8 cellular contexts compared by ENCODE assay signal in genomic region chr15:34437687-34438086, GRCh38. TPM values are rescaled to one million over a fixed set of nuclear protein-coding genes. Genes with fewer than 3 reads are reported as not detected.
DNase-seq lines count a peak whose midpoint lies in the region; ATAC-seq, FAIRE-seq and TF ChIP-seq lines count a peak whose summit lies in the region.

TSS of gene GOLGA8A (minus strand) at chr15:34437808. CDS start at chr15:34389691, 48,117 bp downstream.

- ATAC-seq in A549 (no peak), GM18909 (IDR thresholded peaks at IDR 0.05; ENCODE audit: poor library complexity, unreplicated experiment) (peak; percentile 73), HG03442 (IDR thresholded peaks at IDR 0.05; ENCODE audit: unreplicated experiment) (peak; percentile 75), natural killer cell (peak; percentile 67 to 82 (median 79))

- H3K4me1 ChIP-seq in A549 (no peaks in the 10 kb centered on the region), NT2/D1 (ENCODE audit: insufficient read depth, insufficient read length) (no peaks in the 10 kb centered on the region), fibroblast of lung (ENCODE audit: control insufficient read depth, extremely low read depth, insufficient read depth, low read length) (peaks cover 2% of the 10 kb centered on the region)

- no peak for TF ChIP-seq POLR2A in A549 (IDR thresholded peaks at IDR 0.05; ENCODE audit: low read length)

- no peak for TF ChIP-seq RAD21 in A549 (conservative IDR thresholded peaks at IDR 0.05 in 1 of 2, IDR thresholded peaks at IDR 0.05 in 1 of 2)

- POLR2A ChIA-PET in A549 (lab: Yijun Ruan, JAX), result interaction anchor here (1.1 kb wide), 1 partner anchor 146 kb away, joined by 7 read pairs; the partner anchor contains the start of gene GOLGA8B

- H3K27me3 Mint-ChIP-seq in natural killer cell (ENCODE audit: low read depth in 2 of 2), result peaks cover 0 to 3% of the 10 kb centered on the region in 2 donors

- H3K36me3 Mint-ChIP-seq in natural killer cell, result no peaks in the 10 kb centered on the region

- intact Hi-C loops in natural killer cell (cut with micrococcal nuclease), result no loop called here

- H3K4me3 ChIP-seq in A549, result peak within 1 kb of the TSS; percentile 46
- H3K4me3 ChIP-seq in NT2/D1 (ENCODE audit: insufficient read length, low read depth), result peak within 1 kb of the TSS; percentile 51
- H3K4me3 ChIP-seq in fibroblast of lung (replicated peaks in 1 of 4; ENCODE audit: control extremely low read depth in 1 of 4, insufficient read depth in 1 of 4, low read depth in 3 of 4, low read length in 4 of 4), result peak within 1 kb of the TSS; percentile 50 to 68 (median 67)

- H4K20me1 ChIP-seq in fibroblast of lung (ENCODE audit: control insufficient read depth, extremely low read depth, insufficient read depth, low read length), result no peaks in the 10 kb centered on the region

- H3K36me3 ChIP-seq in NT2/D1 (ENCODE audit: insufficient read depth, insufficient read length, low read length), result peaks cover 14% of the 10 kb centered on the region
- peaks cover 2% of the 10 kb centered on the region for H3K36me3 ChIP-seq in fibroblast of lung (ENCODE audit: control insufficient read depth, insufficient read depth, low read length)

- DNase-seq in A549 (ENCODE audit: low read depth in 1 of 2, low spot score in 1 of 2) (no peak), NT2/D1 (ENCODE audit: low read depth, low spot score) (peak; percentile 43), fibroblast of lung (ENCODE audit: low read depth in 2 of 2) (peak; percentile 67 to 80), natural killer cell (peak; percentile 67)
- DNase-seq in activated T-cell treated with anti-CD3 and anti-CD28 coated beads, Interleukin-2, amount 50 U/mL, for 48 hours, result peak; percentile 86 to 88
- peak; percentile 58 to 80 (median 71) for DNase-seq in stimulated activated naive CD4-positive, alpha-beta T cell (lab: John Stamatoyannopoulos, UW)

- CTCF ChIA-PET in A549 (lab: Yijun Ruan, JAX), result no interaction called here

- no peak for TF ChIP-seq CTCF in A549 (IDR thresholded peaks at IDR 0.05)
- no peak for TF ChIP-seq CTCF in fibroblast of lung (conservative IDR thresholded peaks at IDR 0.05 in 1 of 2, IDR thresholded peaks at IDR 0.05 in 1 of 2; ENCODE audit: low read depth in 1 of 2, low read length in 2 of 2)
- no peak for TF ChIP-seq CTCF in natural killer cell (IDR thresholded peaks at IDR 0.05)

- H3K4me2 ChIP-seq in A549 (peak within 1 kb of the TSS; percentile 70), fibroblast of lung (ENCODE audit: extremely low read depth, insufficient read depth, low read length) (peak within 1 kb of the TSS; percentile 69)

- peak within 1 kb of the TSS; percentile 82 to 91 for H3K27ac Mint-ChIP-seq in natural killer cell

- H3K9me3 ChIP-seq in A549 (no peaks in the 10 kb centered on the region), NT2/D1 (ENCODE audit: insufficient read depth, low read length) (no peaks in the 10 kb centered on the region), fibroblast of lung (ENCODE audit: control insufficient read depth, insufficient read depth, low read depth, low read length) (no peaks in the 10 kb centered on the region)

- peak within 1 kb of the TSS; percentile 97 for H3K4me3 Mint-ChIP-seq in natural killer cell

- H3K9me3 Mint-ChIP-seq in natural killer cell, result no peaks in the 10 kb centered on the region

- H3K27ac ChIP-seq in A549, result peak within 1 kb of the TSS in 1 of 2 experiments; percentile 75; a peak in 3 of 6 replicates
- no peak within 1 kb of the TSS for H3K27ac ChIP-seq in fibroblast of lung (ENCODE audit: insufficient read depth, low read length)

- TF ChIP-seq EP300 in A549 (IDR thresholded peaks at IDR 0.05), result no peak

- no peak for FAIRE-seq in A549 (lab: Jason Lieb, UNC)

- WGBS in A549 (ENCODE audit: missing lambda C conversion rate), result 90% methylated on average over 33 of the region's 33 CpGs

- peaks cover 5% of the 10 kb centered on the region for H3K79me2 ChIP-seq in fibroblast of lung (ENCODE audit: control insufficient read depth, insufficient read depth, low read length)

- H3K9ac ChIP-seq in NT2/D1 (ENCODE audit: insufficient read length, low read depth) (peak within 1 kb of the TSS; percentile 76), fibroblast of lung (ENCODE audit: insufficient read depth, low read length) (peak within 1 kb of the TSS; percentile 40)

- peaks cover 18 to 20% of the 10 kb centered on the region in 2 donors for H3K4me1 Mint-ChIP-seq in natural killer cell

- no peak within 1 kb of the TSS for H2AFZ ChIP-seq in fibroblast of lung (ENCODE audit: low read length)

- H3K27me3 ChIP-seq in NT2/D1 (ENCODE audit: insufficient read depth, insufficient read length) (no peaks in the 10 kb centered on the region), fibroblast of lung (ENCODE audit: control insufficient read depth, insufficient read depth, low read length) (no peaks in the 10 kb centered on the region)

TF ChIP-seq in A549, 52 proteins besides CTCF, POLR2A, EP300 and RAD21 (continues in another document):
- TF ChIP-seq FOSL2 (IDR thresholded peaks at IDR 0.05) (no peak), FOSL2 (CRISPR knock-in tag; IDR thresholded peaks at IDR 0.05) (no peak), SMC3 (IDR thresholded peaks at IDR 0.05) (no peak), MAZ (IDR thresholded peaks at IDR 0.05; ENCODE audit: borderline replicate concordance, low read depth, low read length) (no peak), TP53 (CRISPR knock-in tag; IDR thresholded peaks at IDR 0.05) (no peak), ESRRA (IDR thresholded peaks at IDR 0.05; ENCODE audit: borderline replicate concordance, low read length) (no peak), POLR2AphosphoS2 (conservative IDR thresholded peaks at IDR 0.05; ENCODE audit: low read length) (no peak), HES2 (IDR thresholded peaks at IDR 0.05) (no peak), CHD2 (IDR thresholded peaks at IDR 0.05; ENCODE audit: low read length, partially characterized antibody) (no peak), FOXS1 (CRISPR knock-in tag; IDR thresholded peaks at IDR 0.05) (no peak), NR3C1 (IDR thresholded peaks at IDR 0.05) (no peak), ZFP36 (IDR thresholded peaks at IDR 0.05; ENCODE audit: borderline replicate concordance, partially characterized antibody) (no peak), GATA3 (IDR thresholded peaks at IDR 0.05; ENCODE audit: borderline replicate concordance) (no peak), HDAC2 (IDR thresholded peaks at IDR 0.05) (no peak), USF2 (IDR thresholded peaks at IDR 0.05) (no peak), BHLHE40 (IDR thresholded peaks at IDR 0.05; ENCODE audit: low read depth, low read length) (no peak), ZC3H11A (IDR thresholded peaks at IDR 0.05) (no peak)
- TF ChIP-seq, protein P1, sequence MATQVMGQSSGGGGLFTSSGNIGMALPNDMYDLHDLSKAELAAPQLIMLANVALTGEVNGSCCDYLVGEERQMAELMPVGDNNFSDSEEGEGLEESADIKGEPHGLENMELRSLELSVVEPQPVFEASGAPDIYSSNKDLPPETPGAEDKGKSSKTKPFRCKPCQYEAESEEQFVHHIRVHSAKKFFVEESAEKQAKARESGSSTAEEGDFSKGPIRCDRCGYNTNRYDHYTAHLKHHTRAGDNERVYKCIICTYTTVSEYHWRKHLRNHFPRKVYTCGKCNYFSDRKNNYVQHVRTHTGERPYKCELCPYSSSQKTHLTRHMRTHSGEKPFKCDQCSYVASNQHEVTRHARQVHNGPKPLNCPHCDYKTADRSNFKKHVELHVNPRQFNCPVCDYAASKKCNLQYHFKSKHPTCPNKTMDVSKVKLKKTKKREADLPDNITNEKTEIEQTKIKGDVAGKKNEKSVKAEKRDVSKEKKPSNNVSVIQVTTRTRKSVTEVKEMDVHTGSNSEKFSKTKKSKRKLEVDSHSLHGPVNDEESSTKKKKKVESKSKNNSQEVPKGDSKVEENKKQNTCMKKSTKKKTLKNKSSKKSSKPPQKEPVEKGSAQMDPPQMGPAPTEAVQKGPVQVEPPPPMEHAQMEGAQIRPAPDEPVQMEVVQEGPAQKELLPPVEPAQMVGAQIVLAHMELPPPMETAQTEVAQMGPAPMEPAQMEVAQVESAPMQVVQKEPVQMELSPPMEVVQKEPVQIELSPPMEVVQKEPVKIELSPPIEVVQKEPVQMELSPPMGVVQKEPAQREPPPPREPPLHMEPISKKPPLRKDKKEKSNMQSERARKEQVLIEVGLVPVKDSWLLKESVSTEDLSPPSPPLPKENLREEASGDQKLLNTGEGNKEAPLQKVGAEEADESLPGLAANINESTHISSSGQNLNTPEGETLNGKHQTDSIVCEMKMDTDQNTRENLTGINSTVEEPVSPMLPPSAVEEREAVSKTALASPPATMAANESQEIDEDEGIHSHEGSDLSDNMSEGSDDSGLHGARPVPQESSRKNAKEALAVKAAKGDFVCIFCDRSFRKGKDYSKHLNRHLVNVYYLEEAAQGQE (IDR thresholded peaks at IDR 0.05), result no peak
- TF ChIP-seq, protein P2, sequence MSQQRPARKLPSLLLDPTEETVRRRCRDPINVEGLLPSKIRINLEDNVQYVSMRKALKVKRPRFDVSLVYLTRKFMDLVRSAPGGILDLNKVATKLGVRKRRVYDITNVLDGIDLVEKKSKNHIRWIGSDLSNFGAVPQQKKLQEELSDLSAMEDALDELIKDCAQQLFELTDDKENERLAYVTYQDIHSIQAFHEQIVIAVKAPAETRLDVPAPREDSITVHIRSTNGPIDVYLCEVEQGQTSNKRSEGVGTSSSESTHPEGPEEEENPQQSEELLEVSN (IDR thresholded peaks at IDR 0.05; ENCODE audit: borderline replicate concordance, low read depth), result no peak

RNA-seq across cellular contexts. Expression of gene GOLGA8A, which starts in this region (rescaled TPM):
- polyA plus RNA-seq in A549 (2011; rRNA removed), result 15.6 and 16.4 TPM in 2 replicates
- polyA plus RNA-seq in A549 (2012; cell fraction: cytosol; rRNA removed), result 4.5 and 4.7 TPM in 2 replicates
- 39.1 and 43.9 TPM in 2 replicates for polyA plus RNA-seq in A549 (2012; cell fraction: nucleus; rRNA removed)
- 11.7 to 13.9 TPM (median 12.6 TPM) in 3 replicates for polyA plus RNA-seq in A549 (2017; fragmentation: RNase III; extraction: RNeasy Plus Mini Kit Qiagen cat#74134 plus additional on column Dnase treatment)
- 4.5 and 4.6 TPM in 2 replicates for polyA minus RNA-seq in A549 (2011; rRNA and poly(A)+ RNA removed)
- total RNA-seq in fibroblast of lung, result 3.3 and 9.0 TPM in 2 replicates
- polyA plus RNA-seq in fibroblast of lung, result 10.6 and 18.1 TPM in 2 replicates
- 4.8 and 9.3 TPM in 2 replicates for polyA plus RNA-seq in fibroblast of lung (2012)
- not detected in 2 replicates for polyA minus RNA-seq in fibroblast of lung (ENCODE audit: low replicate concordance)
- 100 to 1,000 TPM; 174 to 265 (median 201) TPM for total RNA-seq in natural killer cell

Comparison
In these comparisons a context has a peak if more than half of its experiments do, and no peak if none do; other contexts are left out.
1. RNA of gene GOLGA8A (total RNA-seq): 174 to 265 TPM in natural killer cell; 3.3 to 9.0 TPM in fibroblast of lung; every median in the first group is over 10 times any median in the second.
2. ATAC-seq: peak in GM18909 (single experiment), HG03442 (single experiment) and natural killer cell (3 of 3); none in A549 (0 of 2).
3. DNase-seq: peak in NT2/D1 (single experiment), activated T-cell treated with anti-CD3 and anti-CD28 coated beads, Interleukin-2, amount 50 U/mL, for 48 hours (2 of 2), fibroblast of lung (2 of 2), natural killer cell (single experiment) and stimulated activated naive CD4-positive, alpha-beta T cell (6 of 6); none in A549 (0 of 2).
4. Peak in every context shown above with its lines, with median percentiles within 50 percentile points of each other: H3K4me3 ChIP-seq.